1 cellular context compared by ENCODE assay signal in the genomic region with DNA sequence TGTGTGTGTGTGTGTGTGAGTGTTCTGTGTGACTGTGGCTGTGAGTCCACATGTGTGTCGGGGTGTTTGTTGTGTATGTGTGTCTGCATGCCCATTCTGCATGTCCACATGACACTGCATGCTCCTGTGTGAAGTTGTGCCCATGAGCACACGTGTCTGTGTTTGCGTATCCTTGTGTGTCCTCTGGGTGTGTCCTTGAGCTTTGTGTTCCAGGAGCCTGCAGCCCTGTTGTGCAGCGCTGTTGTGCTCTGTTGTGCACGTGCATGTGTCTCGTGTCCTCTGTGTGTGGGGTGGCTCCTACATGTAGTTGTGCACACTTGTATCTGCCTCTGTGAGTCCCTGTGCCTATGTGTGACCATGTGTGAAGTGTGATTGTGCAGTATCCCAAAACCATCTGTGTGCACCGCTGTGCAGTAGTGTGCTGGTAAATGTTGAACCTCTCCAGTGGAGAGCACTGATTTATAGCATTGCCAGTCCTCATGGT.
TF ChIP-seq lines count a peak whose summit lies in the region.

No MANE protein-coding gene starts in this region.

TF ChIP-seq in HepG2, 621 proteins besides CTCF, POLR2A, EP300 and RAD21 (continued from another document and continues in another):
- TF ChIP-seq, protein P1, sequence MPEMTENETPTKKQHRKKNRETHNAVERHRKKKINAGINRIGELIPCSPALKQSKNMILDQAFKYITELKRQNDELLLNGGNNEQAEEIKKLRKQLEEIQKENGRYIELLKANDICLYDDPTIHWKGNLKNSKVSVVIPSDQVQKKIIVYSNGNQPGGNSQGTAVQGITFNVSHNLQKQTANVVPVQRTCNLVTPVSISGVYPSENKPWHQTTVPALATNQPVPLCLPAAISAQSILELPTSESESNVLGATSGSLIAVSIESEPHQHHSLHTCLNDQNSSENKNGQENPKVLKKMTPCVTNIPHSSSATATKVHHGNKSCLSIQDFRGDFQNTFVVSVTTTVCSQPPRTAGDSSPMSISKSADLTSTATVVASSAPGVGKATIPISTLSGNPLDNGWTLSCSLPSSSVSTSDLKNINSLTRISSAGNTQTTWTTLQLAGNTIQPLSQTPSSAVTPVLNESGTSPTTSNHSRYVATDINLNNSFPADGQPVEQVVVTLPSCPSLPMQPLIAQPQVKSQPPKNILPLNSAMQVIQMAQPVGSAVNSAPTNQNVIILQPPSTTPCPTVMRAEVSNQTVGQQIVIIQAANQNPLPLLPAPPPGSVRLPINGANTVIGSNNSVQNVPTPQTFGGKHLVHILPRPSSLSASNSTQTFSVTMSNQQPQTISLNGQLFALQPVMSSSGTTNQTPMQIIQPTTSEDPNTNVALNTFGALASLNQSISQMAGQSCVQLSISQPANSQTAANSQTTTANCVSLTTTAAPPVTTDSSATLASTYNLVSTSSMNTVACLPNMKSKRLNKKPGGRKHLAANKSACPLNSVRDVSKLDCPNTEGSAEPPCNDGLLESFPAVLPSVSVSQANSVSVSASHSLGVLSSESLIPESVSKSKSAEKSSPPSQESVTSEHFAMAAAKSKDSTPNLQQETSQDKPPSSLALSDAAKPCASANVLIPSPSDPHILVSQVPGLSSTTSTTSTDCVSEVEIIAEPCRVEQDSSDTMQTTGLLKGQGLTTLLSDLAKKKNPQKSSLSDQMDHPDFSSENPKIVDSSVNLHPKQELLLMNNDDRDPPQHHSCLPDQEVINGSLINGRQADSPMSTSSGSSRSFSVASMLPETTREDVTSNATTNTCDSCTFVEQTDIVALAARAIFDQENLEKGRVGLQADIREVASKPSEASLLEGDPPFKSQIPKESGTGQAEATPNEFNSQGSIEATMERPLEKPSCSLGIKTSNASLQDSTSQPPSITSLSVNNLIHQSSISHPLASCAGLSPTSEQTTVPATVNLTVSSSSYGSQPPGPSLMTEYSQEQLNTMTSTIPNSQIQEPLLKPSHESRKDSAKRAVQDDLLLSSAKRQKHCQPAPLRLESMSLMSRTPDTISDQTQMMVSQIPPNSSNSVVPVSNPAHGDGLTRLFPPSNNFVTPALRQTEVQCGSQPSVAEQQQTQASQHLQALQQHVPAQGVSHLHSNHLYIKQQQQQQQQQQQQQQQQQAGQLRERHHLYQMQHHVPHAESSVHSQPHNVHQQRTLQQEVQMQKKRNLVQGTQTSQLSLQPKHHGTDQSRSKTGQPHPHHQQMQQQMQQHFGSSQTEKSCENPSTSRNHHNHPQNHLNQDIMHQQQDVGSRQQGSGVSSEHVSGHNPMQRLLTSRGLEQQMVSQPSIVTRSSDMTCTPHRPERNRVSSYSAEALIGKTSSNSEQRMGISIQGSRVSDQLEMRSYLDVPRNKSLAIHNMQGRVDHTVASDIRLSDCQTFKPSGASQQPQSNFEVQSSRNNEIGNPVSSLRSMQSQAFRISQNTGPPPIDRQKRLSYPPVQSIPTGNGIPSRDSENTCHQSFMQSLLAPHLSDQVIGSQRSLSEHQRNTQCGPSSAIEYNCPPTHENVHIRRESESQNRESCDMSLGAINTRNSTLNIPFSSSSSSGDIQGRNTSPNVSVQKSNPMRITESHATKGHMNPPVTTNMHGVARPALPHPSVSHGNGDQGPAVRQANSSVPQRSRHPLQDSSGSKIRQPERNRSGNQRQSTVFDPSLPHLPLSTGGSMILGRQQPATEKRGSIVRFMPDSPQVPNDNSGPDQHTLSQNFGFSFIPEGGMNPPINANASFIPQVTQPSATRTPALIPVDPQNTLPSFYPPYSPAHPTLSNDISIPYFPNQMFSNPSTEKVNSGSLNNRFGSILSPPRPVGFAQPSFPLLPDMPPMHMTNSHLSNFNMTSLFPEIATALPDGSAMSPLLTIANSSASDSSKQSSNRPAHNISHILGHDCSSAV (CRISPR knock-in tag; IDR thresholded peaks at IDR 0.05; ENCODE audit: borderline replicate concordance) = no peak
- TF ChIP-seq ZNF549 (CRISPR knock-in tag; IDR thresholded peaks at IDR 0.05) (no peak), ZMYM3 (CRISPR knock-in tag; IDR thresholded peaks at IDR 0.05) (no peak), SOX6 (IDR thresholded peaks at IDR 0.05) (no peak), SOX6 (CRISPR knock-in tag; IDR thresholded peaks at IDR 0.05) (peak; percentile 54), KLF15 (CRISPR knock-in tag; IDR thresholded peaks at IDR 0.05; ENCODE audit: borderline replicate concordance) (no peak), FOXM1 (CRISPR knock-in tag; IDR thresholded peaks at IDR 0.05) (no peak), MATR3 (CRISPR knock-in tag; IDR thresholded peaks at IDR 0.05) (no peak), FOXP1 (IDR thresholded peaks at IDR 0.05) (0 out of 2 replicates have a peak, but pooled peaks have one; percentile 17), FOXP1 (CRISPR knock-in tag; IDR thresholded peaks at IDR 0.05) (peak; percentile 54), ZSCAN31 (CRISPR knock-in tag; IDR thresholded peaks at IDR 0.05; ENCODE audit: low read depth) (no peak), SOX5 (CRISPR knock-in tag; IDR thresholded peaks at IDR 0.05; ENCODE audit: borderline replicate concordance) (peak; percentile 54; the same call in 1 of the 2 replicates), SSRP1 (CRISPR knock-in tag; IDR thresholded peaks at IDR 0.05) (no peak), ZSCAN29 (CRISPR knock-in tag; conservative IDR thresholded peaks at IDR 0.05) (no peak), ZNF589 (CRISPR knock-in tag; conservative IDR thresholded peaks at IDR 0.05) (no peak), ZNF644 (CRISPR knock-in tag; IDR thresholded peaks at IDR 0.05; ENCODE audit: low read depth) (no peak), GFI1 (CRISPR knock-in tag; IDR thresholded peaks at IDR 0.05; ENCODE audit: borderline replicate concordance) (peak; percentile 68; the same call in 1 of the 2 replicates), NCOA1 (CRISPR knock-in tag; IDR thresholded peaks at IDR 0.05) (no peak), HNF4A (CRISPR knock-in tag; IDR thresholded peaks at IDR 0.05) (peak; percentile 53), IKZF1 (IDR thresholded peaks at IDR 0.05) (no peak), ZNF235 (CRISPR knock-in tag; IDR thresholded peaks at IDR 0.05; ENCODE audit: borderline replicate concordance) (no peak), KAT2B (IDR thresholded peaks at IDR 0.05; ENCODE audit: borderline replicate concordance, low read depth, low read length) (no peak), ZBTB7B (CRISPR knock-in tag; IDR thresholded peaks at IDR 0.05) (no peak)
- TF ChIP-seq, protein P2, sequence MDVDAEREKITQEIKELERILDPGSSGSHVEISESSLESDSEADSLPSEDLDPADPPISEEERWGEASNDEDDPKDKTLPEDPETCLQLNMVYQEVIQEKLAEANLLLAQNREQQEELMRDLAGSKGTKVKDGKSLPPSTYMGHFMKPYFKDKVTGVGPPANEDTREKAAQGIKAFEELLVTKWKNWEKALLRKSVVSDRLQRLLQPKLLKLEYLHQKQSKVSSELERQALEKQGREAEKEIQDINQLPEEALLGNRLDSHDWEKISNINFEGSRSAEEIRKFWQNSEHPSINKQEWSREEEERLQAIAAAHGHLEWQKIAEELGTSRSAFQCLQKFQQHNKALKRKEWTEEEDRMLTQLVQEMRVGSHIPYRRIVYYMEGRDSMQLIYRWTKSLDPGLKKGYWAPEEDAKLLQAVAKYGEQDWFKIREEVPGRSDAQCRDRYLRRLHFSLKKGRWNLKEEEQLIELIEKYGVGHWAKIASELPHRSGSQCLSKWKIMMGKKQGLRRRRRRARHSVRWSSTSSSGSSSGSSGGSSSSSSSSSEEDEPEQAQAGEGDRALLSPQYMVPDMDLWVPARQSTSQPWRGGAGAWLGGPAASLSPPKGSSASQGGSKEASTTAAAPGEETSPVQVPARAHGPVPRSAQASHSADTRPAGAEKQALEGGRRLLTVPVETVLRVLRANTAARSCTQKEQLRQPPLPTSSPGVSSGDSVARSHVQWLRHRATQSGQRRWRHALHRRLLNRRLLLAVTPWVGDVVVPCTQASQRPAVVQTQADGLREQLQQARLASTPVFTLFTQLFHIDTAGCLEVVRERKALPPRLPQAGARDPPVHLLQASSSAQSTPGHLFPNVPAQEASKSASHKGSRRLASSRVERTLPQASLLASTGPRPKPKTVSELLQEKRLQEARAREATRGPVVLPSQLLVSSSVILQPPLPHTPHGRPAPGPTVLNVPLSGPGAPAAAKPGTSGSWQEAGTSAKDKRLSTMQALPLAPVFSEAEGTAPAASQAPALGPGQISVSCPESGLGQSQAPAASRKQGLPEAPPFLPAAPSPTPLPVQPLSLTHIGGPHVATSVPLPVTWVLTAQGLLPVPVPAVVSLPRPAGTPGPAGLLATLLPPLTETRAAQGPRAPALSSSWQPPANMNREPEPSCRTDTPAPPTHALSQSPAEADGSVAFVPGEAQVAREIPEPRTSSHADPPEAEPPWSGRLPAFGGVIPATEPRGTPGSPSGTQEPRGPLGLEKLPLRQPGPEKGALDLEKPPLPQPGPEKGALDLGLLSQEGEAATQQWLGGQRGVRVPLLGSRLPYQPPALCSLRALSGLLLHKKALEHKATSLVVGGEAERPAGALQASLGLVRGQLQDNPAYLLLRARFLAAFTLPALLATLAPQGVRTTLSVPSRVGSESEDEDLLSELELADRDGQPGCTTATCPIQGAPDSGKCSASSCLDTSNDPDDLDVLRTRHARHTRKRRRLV (CRISPR knock-in tag; IDR thresholded peaks at IDR 0.05) = no peak
- TF ChIP-seq, protein P3, sequence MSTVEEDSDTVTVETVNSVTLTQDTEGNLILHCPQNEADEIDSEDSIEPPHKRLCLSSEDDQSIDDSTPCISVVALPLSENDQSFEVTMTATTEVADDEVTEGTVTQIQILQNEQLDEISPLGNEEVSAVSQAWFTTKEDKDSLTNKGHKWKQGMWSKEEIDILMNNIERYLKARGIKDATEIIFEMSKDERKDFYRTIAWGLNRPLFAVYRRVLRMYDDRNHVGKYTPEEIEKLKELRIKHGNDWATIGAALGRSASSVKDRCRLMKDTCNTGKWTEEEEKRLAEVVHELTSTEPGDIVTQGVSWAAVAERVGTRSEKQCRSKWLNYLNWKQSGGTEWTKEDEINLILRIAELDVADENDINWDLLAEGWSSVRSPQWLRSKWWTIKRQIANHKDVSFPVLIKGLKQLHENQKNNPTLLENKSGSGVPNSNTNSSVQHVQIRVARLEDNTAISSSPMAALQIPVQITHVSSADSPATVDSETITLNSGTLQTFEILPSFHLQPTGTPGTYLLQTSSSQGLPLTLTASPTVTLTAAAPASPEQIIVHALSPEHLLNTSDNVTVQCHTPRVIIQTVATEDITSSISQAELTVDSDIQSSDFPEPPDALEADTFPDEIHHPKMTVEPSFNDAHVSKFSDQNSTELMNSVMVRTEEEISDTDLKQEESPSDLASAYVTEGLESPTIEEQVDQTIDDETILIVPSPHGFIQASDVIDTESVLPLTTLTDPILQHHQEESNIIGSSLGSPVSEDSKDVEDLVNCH (CRISPR knock-in tag; IDR thresholded peaks at IDR 0.05) = no peak
- TF ChIP-seq, protein P4, sequence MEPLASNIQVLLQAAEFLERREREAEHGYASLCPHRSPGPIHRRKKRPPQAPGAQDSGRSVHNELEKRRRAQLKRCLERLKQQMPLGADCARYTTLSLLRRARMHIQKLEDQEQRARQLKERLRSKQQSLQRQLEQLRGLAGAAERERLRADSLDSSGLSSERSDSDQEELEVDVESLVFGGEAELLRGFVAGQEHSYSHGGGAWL (CRISPR knock-in tag; IDR thresholded peaks at IDR 0.05) = no peak
- TF ChIP-seq, protein P5, sequence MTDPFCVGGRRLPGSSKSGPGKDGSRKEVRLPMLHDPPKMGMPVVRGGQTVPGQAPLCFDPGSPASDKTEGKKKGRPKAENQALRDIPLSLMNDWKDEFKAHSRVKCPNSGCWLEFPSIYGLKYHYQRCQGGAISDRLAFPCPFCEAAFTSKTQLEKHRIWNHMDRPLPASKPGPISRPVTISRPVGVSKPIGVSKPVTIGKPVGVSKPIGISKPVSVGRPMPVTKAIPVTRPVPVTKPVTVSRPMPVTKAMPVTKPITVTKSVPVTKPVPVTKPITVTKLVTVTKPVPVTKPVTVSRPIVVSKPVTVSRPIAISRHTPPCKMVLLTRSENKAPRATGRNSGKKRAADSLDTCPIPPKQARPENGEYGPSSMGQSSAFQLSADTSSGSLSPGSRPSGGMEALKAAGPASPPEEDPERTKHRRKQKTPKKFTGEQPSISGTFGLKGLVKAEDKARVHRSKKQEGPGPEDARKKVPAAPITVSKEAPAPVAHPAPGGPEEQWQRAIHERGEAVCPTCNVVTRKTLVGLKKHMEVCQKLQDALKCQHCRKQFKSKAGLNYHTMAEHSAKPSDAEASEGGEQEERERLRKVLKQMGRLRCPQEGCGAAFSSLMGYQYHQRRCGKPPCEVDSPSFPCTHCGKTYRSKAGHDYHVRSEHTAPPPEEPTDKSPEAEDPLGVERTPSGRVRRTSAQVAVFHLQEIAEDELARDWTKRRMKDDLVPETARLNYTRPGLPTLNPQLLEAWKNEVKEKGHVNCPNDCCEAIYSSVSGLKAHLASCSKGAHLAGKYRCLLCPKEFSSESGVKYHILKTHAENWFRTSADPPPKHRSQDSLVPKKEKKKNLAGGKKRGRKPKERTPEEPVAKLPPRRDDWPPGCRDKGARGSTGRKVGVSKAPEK (CRISPR knock-in tag; IDR thresholded peaks at IDR 0.05; ENCODE audit: borderline replicate concordance) = no peak
- TF ChIP-seq, protein P6, sequence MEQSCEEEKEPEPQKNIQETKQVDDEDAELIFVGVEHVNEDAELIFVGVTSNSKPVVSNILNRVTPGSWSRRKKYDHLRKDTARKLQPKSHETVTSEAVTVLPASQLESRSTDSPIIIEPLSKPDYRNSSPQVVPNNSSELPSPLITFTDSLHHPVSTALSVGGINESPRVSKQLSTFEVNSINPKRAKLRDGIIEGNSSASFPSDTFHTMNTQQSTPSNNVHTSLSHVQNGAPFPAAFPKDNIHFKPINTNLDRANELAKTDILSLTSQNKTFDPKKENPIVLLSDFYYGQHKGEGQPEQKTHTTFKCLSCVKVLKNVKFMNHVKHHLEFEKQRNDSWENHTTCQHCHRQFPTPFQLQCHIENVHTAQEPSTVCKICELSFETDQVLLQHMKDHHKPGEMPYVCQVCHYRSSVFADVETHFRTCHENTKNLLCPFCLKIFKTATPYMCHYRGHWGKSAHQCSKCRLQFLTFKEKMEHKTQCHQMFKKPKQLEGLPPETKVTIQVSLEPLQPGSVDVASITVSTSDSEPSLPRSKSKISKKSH (CRISPR knock-in tag; IDR thresholded peaks at IDR 0.05; ENCODE audit: borderline replicate concordance) = no peak
- TF ChIP-seq, protein P7, sequence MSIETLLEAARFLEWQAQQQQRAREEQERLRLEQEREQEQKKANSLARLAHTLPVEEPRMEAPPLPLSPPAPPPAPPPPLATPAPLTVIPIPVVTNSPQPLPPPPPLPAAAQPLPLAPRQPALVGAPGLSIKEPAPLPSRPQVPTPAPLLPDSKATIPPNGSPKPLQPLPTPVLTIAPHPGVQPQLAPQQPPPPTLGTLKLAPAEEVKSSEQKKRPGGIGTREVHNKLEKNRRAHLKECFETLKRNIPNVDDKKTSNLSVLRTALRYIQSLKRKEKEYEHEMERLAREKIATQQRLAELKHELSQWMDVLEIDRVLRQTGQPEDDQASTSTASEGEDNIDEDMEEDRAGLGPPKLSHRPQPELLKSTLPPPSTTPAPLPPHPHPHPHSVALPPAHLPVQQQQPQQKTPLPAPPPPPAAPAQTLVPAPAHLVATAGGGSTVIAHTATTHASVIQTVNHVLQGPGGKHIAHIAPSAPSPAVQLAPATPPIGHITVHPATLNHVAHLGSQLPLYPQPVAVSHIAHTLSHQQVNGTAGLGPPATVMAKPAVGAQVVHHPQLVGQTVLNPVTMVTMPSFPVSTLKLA (IDR thresholded peaks at IDR 0.05) = peak; percentile 83
- TF ChIP-seq, protein P8, sequence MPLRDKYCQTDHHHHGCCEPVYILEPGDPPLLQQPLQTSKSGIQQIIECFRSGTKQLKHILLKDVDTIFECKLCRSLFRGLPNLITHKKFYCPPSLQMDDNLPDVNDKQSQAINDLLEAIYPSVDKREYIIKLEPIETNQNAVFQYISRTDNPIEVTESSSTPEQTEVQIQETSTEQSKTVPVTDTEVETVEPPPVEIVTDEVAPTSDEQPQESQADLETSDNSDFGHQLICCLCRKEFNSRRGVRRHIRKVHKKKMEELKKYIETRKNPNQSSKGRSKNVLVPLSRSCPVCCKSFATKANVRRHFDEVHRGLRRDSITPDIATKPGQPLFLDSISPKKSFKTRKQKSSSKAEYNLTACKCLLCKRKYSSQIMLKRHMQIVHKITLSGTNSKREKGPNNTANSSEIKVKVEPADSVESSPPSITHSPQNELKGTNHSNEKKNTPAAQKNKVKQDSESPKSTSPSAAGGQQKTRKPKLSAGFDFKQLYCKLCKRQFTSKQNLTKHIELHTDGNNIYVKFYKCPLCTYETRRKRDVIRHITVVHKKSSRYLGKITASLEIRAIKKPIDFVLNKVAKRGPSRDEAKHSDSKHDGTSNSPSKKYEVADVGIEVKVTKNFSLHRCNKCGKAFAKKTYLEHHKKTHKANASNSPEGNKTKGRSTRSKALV (CRISPR knock-in tag; IDR thresholded peaks at IDR 0.05) = no peak
